ENCODE assay signal across 38 cellular contexts in the genomic region with DNA sequence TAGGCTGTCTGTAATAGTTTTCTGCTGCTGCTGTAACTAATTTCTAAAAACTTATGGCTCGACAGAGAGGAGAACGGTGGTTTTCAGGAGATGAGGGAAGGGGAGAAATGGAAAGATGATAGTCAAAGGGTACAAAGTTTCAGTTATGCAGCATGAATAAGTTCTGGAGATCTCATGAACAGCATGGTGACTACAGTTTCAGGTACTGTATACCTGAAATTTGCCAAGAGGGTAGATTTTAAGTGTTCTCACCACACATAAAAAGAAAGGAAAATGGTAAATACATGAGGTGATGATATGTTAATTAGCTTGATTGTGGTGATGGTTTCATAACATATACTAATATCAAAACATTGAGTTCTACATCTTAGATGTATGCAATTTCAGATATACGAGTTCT. TPM values are rescaled to one million over a fixed set of nuclear protein-coding genes. Genes with fewer than 3 reads are reported as not detected.
"Had no signal": no experiment of that assay in that cellular context is flagged by ENCODE, and none has a peak within 500 bp of the region (broad histone marks: within the 10 kb centered on the region; RNA-seq: fewer than 3 reads in every experiment).

No MANE protein-coding gene starts in this region.

- H3K4me3 ChIP-seq: ascending aorta, cardiac muscle cell had no signal

- H3K4me3 Mint-ChIP-seq: activated B cell treated with CpG ODN at 0.5 μM for 24 hours; activated CD4-positive, alpha-beta memory T cell treated with anti-CD3 and anti-CD28 coated beads for 36 hours; activated CD4-positive, alpha-beta T cell treated with anti-CD3 and anti-CD28 coated beads, Interleukin-2, amount 10 ng/mL, durations not matched to agents 7 days and 5 days; activated CD8-positive, alpha-beta T cell treated with anti-CD3 and anti-CD28 coated beads for 36 hours; activated naive CD4-positive, alpha-beta T cell treated with anti-CD3 and anti-CD28 coated beads for 36 hours; activated naive CD8-positive, alpha-beta T cell; activated naive CD8-positive, alpha-beta T cell treated with anti-CD3 and anti-CD28 coated beads, Interleukin-2, amount 10 ng/mL, durations not matched to agents 7 days and 5 days; activated naive CD8-positive, alpha-beta T cell treated with anti-CD3 and anti-CD28 coated beads, Interleukin-2, amount 50 U/mL, for 24 hours; activated T-cell treated with anti-CD3 and anti-CD28 coated beads, Interleukin-2, amount 50 U/mL, for 24 hours; activated T-helper 1 cell treated with anti-CD3 and anti-CD28 coated beads, Interleukin-12 subunit alpha, Interleukin-12 subunit beta, Interleukin-2, Interleukin-4 antibody, amounts not matched to agents 30 ng/mL and 10 ng/mL and 1 ng/mL, durations not matched to agents 14 hours and 24 hours and 36 hours; brain; central memory CD8-positive, alpha-beta T cell; T-helper 1 cell treated with Interleukin-12 subunit alpha and Interleukin-12 subunit beta and Interleukin-4 antibody, amounts not matched to agents 30 μg/mL and 1 μg/mL, for 36 hours; T-helper 2 cell treated with Interferon-gamma antibody and Interleukin-4, amounts not matched to agents 5 μg/mL and 100 μg/mL, for 36 hours had no signal

- H3K9me3 Mint-ChIP-seq: activated B cell treated with CpG ODN at 0.5 μM for 24 hours; activated CD4-positive, alpha-beta memory T cell treated with anti-CD3 and anti-CD28 coated beads for 36 hours; activated CD4-positive, alpha-beta T cell treated with anti-CD3 and anti-CD28 coated beads, Interleukin-2, amount 10 ng/mL, durations not matched to agents 7 days and 5 days; activated CD8-positive, alpha-beta T cell treated with anti-CD3 and anti-CD28 coated beads for 36 hours; activated naive CD8-positive, alpha-beta T cell treated with anti-CD3 and anti-CD28 coated beads, Interleukin-2, amount 50 U/mL, for 24 hours; activated T-helper 1 cell treated with anti-CD3 and anti-CD28 coated beads, Interleukin-12 subunit alpha, Interleukin-12 subunit beta, Interleukin-2, Interleukin-4 antibody, amounts not matched to agents 30 ng/mL and 10 ng/mL and 1 ng/mL, durations not matched to agents 14 hours and 24 hours and 36 hours; activated T-helper 2 cell treated with anti-CD3 and anti-CD28 coated beads, Interferon-gamma antibody, Interleukin-2, Interleukin-4, amounts not matched to agents 10 μg/mL and 5 μg/mL and 100 μg/mL, durations not matched to agents 14 hours and 24 hours and 36 hours; central memory CD8-positive, alpha-beta T cell; T-helper 1 cell treated with Interleukin-12 subunit alpha and Interleukin-12 subunit beta and Interleukin-4 antibody, amounts not matched to agents 30 μg/mL and 1 μg/mL, for 36 hours; T-helper 2 cell treated with Interferon-gamma antibody and Interleukin-4, amounts not matched to agents 5 μg/mL and 100 μg/mL, for 36 hours had no signal

- H3K36me3 Mint-ChIP-seq: activated CD4-positive, alpha-beta memory T cell treated with anti-CD3 and anti-CD28 coated beads for 36 hours; activated naive CD8-positive, alpha-beta T cell; brain had no signal

- H3K27ac ChIP-seq: ascending aorta, cardiac muscle cell, VCaP had no signal

- H3K4me1 ChIP-seq: ascending aorta had no signal

- ATAC-seq: activated CD8-positive, alpha-beta T cell treated with anti-CD3 and anti-CD28 coated beads for 36 hours; activated naive CD8-positive, alpha-beta T cell treated with anti-CD3 and anti-CD28 coated beads, Interleukin-2, amount 50 U/mL, for 24 hours had no signal

- DNase-seq: activated B cell treated with CpG ODN at 0.5 μM for 24 hours; activated CD4-positive, alpha-beta memory T cell treated with anti-CD3 and anti-CD28 coated beads for 36 hours; activated CD4-positive, alpha-beta T cell treated with anti-CD3 and anti-CD28 coated beads for 48 hours; activated CD4-positive, alpha-beta T cell treated with anti-CD3 and anti-CD28 coated beads, Interleukin-2, amount 10 ng/mL, durations not matched to agents 7 days and 5 days; activated CD4-positive, alpha-beta T cell treated with anti-CD3 and anti-CD28 coated beads, Interleukin-2, amount 50 U/mL, for 4 hours; activated CD4-positive, CD25-positive, alpha-beta regulatory T cell treated with anti-CD3 and anti-CD28 coated beads, Interleukin-2, amount 50 U/mL, for 72 hours; activated CD8-positive, alpha-beta memory T cell treated with anti-CD3 and anti-CD28 coated beads, Interleukin-2, amount 50 U/mL, for 4 hours; activated CD8-positive, alpha-beta T cell treated with anti-CD3 and anti-CD28 coated beads for 36 hours; activated effector memory CD4-positive, alpha-beta T cell treated with Interleukin-2 at 50 U/mL for 16 hours; activated gamma-delta T cell; activated naive CD4-positive, alpha-beta T cell treated with anti-CD3 and anti-CD28 coated beads for 36 hours; activated naive CD4-positive, alpha-beta T cell treated with anti-CD3 and anti-CD28 coated beads, Interleukin-2, amount 50 U/mL, for 16 hours; activated naive CD8-positive, alpha-beta T cell treated with anti-CD3 and anti-CD28 coated beads, Interleukin-2, amount 10 ng/mL, durations not matched to agents 7 days and 5 days; activated naive CD8-positive, alpha-beta T cell treated with anti-CD3 and anti-CD28 coated beads, Interleukin-2, amount 50 U/mL, for 24 hours; activated T-cell treated with anti-CD3 and anti-CD28 coated beads for 4 hours; activated T-cell treated with anti-CD3 and anti-CD28 coated beads, Interleukin-2, amount 50 U/mL, for 24 hours; activated T-cell treated with anti-CD3 and anti-CD28 coated beads, Interleukin-2, amount 50 U/mL, for 48 hours; amygdala; anterior cingulate cortex; caudate nucleus; cerebellar nuclear complex; SW 1271; T-helper 1 cell; T-helper 2 cell; T-helper 9 cell had no signal

- H3K27me3 Mint-ChIP-seq: brain had no signal

- H3K9me3 ChIP-seq: ascending aorta had no signal

- H3K27me3 ChIP-seq: ascending aorta, cardiac muscle cell had no signal

- H3K36me3 ChIP-seq: ascending aorta, cardiac muscle cell had no signal

- H3K27ac Mint-ChIP-seq: activated B cell treated with CpG ODN at 0.5 μM for 24 hours; activated CD4-positive, alpha-beta memory T cell treated with anti-CD3 and anti-CD28 coated beads for 36 hours; activated CD4-positive, alpha-beta T cell treated with anti-CD3 and anti-CD28 coated beads, Interleukin-2, amount 10 ng/mL, durations not matched to agents 7 days and 5 days; activated CD8-positive, alpha-beta T cell treated with anti-CD3 and anti-CD28 coated beads for 36 hours; activated naive CD4-positive, alpha-beta T cell treated with anti-CD3 and anti-CD28 coated beads for 36 hours; activated naive CD8-positive, alpha-beta T cell; activated naive CD8-positive, alpha-beta T cell treated with anti-CD3 and anti-CD28 coated beads, Interleukin-2, amount 10 ng/mL, durations not matched to agents 7 days and 5 days; activated naive CD8-positive, alpha-beta T cell treated with anti-CD3 and anti-CD28 coated beads, Interleukin-2, amount 50 U/mL, for 24 hours; activated T-cell treated with anti-CD3 and anti-CD28 coated beads, Interleukin-2, amount 50 U/mL, for 24 hours; activated T-helper 1 cell treated with anti-CD3 and anti-CD28 coated beads, Interleukin-12 subunit alpha, Interleukin-12 subunit beta, Interleukin-2, Interleukin-4 antibody, amounts not matched to agents 30 ng/mL and 10 ng/mL and 1 ng/mL, durations not matched to agents 14 hours and 24 hours and 36 hours; activated T-helper 2 cell treated with anti-CD3 and anti-CD28 coated beads, Interferon-gamma antibody, Interleukin-2, Interleukin-4, amounts not matched to agents 10 μg/mL and 5 μg/mL and 100 μg/mL, durations not matched to agents 14 hours and 24 hours and 36 hours; brain; T-helper 1 cell treated with Interleukin-12 subunit alpha and Interleukin-12 subunit beta and Interleukin-4 antibody, amounts not matched to agents 30 μg/mL and 1 μg/mL, for 36 hours; T-helper 2 cell treated with Interferon-gamma antibody and Interleukin-4, amounts not matched to agents 5 μg/mL and 100 μg/mL, for 36 hours had no signal

- H3K4me1 Mint-ChIP-seq: activated B cell treated with CpG ODN at 0.5 μM for 24 hours; central memory CD8-positive, alpha-beta T cell had no signal

RNA-seq across cellular contexts. Expression of a gene that starts 34.9 kb away (rescaled TPM):
- total RNA-seq: activated B cell treated with CpG ODN at 0.5 μM for 24 hours; activated CD4-positive, alpha-beta memory T cell treated with anti-CD3 and anti-CD28 coated beads for 36 hours; activated CD4-positive, alpha-beta T cell treated with anti-CD3 and anti-CD28 coated beads, Interleukin-2, amount 10 ng/mL, durations not matched to agents 7 days and 5 days; activated CD8-positive, alpha-beta memory T cell treated with anti-CD3 and anti-CD28 coated beads for 36 hours; activated CD8-positive, alpha-beta T cell treated with anti-CD3 and anti-CD28 coated beads for 36 hours; activated naive CD4-positive, alpha-beta T cell treated with anti-CD3 and anti-CD28 coated beads for 36 hours; activated naive CD8-positive, alpha-beta T cell treated with anti-CD3 and anti-CD28 coated beads, Interleukin-2, amount 10 ng/mL, durations not matched to agents 7 days and 5 days; activated T-helper 1 cell treated with anti-CD3 and anti-CD28 coated beads, Interleukin-12 subunit alpha, Interleukin-12 subunit beta, Interleukin-2, Interleukin-4 antibody, amounts not matched to agents 30 ng/mL and 10 ng/mL and 1 ng/mL, durations not matched to agents 14 hours and 24 hours and 36 hours; activated T-helper 2 cell treated with anti-CD3 and anti-CD28 coated beads, Interferon-gamma antibody, Interleukin-2, Interleukin-4, amounts not matched to agents 10 μg/mL and 5 μg/mL and 100 μg/mL, durations not matched to agents 14 hours and 24 hours and 36 hours; ascending aorta; bronchial epithelial cell; cardiac muscle cell; chondrocyte had no signal
- polyA plus RNA-seq: cardiac muscle cell had no signal
